ENCODE assay signal across 8 cellular contexts in genomic region chr5:88660947-88661869, GRCh38.
DNase-seq lines count a peak whose midpoint lies in the region; ATAC-seq and TF ChIP-seq lines count a peak whose summit lies in the region.

No MANE protein-coding gene starts in this region.

- intact Hi-C loops in thyroid gland (cut with DNase I) = no loop called here

- peaks cover 5 to 14% of the 10 kb centered on the region in 2 experiments for H3K9me3 ChIP-seq in CD4-positive, CD25-positive, alpha-beta regulatory T cell (ENCODE audit: control insufficient read depth in 2 of 2, low read length in 2 of 2)
- no peaks in the 10 kb centered on the region for H3K9me3 ChIP-seq in thyroid gland

- TF ChIP-seq POLR2A in thyroid gland (IDR thresholded peaks at IDR 0.05) = no peak

- H3K4me3 Mint-ChIP-seq in CD4-positive, CD25-positive, alpha-beta regulatory T cell = peak overlapping the region; percentile 6 to 80 (median 42)
- H3K4me3 Mint-ChIP-seq in nephron progenitor cell = peak overlapping the region; percentile 78

- no peak for TF ChIP-seq CTCF in nephron progenitor cell (IDR thresholded peaks at IDR 0.05)
- no peak for TF ChIP-seq CTCF in thyroid gland (IDR thresholded peaks at IDR 0.05)

- H3K9me3 Mint-ChIP-seq in CD4-positive, CD25-positive, alpha-beta regulatory T cell = peaks cover 0 to 14% (median 5%) of the 10 kb centered on the region in 7 donors
- no peaks in the 10 kb centered on the region for H3K9me3 Mint-ChIP-seq in nephron progenitor cell

- DNase-seq in CD4-positive, CD25-positive, alpha-beta regulatory T cell = peak in 1 of 3 donors; percentile 39
- peak; percentile 86 for DNase-seq in NCI-H146 treated with DMSO at 0.1 percent for 48 hours (lab: John Stamatoyannopoulos, UW; ENCODE audit: unreplicated experiment)
- peak; percentile 10 for DNase-seq in UCSD-AML1 (lab: John Stamatoyannopoulos, UW; ENCODE audit: unreplicated experiment)
- DNase-seq in fibroblast of peridontal ligament (ENCODE audit: extremely low read depth) = peak; percentile 74
- peak; percentile 93 for DNase-seq in nephron progenitor cell
- no peak for DNase-seq in thyroid gland

- no peak overlapping the region for H3K27ac Mint-ChIP-seq in CD4-positive, CD25-positive, alpha-beta regulatory T cell
- no peak overlapping the region for H3K27ac Mint-ChIP-seq in nephron progenitor cell

- H3K4me3 ChIP-seq in CD4-positive, CD25-positive, alpha-beta regulatory T cell (ENCODE audit: low read depth, low read length) = peak overlapping the region; percentile 28
- no peak overlapping the region for H3K4me3 ChIP-seq in thyroid gland (replicated peaks in 1 of 3)

- H3K36me3 Mint-ChIP-seq in CD4-positive, CD25-positive, alpha-beta regulatory T cell = no peaks in the 10 kb centered on the region
- H3K36me3 Mint-ChIP-seq in nephron progenitor cell (ENCODE audit: low read depth) = no peaks in the 10 kb centered on the region

- peaks cover 7 to 31% (median 14%) of the 10 kb centered on the region in 4 donors for H3K4me1 Mint-ChIP-seq in CD4-positive, CD25-positive, alpha-beta regulatory T cell
- H3K4me1 Mint-ChIP-seq in nephron progenitor cell = peaks cover 14% of the 10 kb centered on the region

- peaks cover 66% of the 10 kb centered on the region for H3K27me3 ChIP-seq in CD4-positive, CD25-positive, alpha-beta regulatory T cell (ENCODE audit: control insufficient read depth, insufficient read depth, low read length)
- peaks cover 53% of the 10 kb centered on the region for H3K27me3 ChIP-seq in thyroid gland

- H3K36me3 ChIP-seq in CD4-positive, CD25-positive, alpha-beta regulatory T cell (ENCODE audit: control insufficient read depth, insufficient read depth, low read length) = no peaks in the 10 kb centered on the region
- H3K36me3 ChIP-seq in thyroid gland = no peaks in the 10 kb centered on the region

- H3K4me1 ChIP-seq in CD4-positive, CD25-positive, alpha-beta regulatory T cell (ENCODE audit: control insufficient read depth, insufficient read depth, low read length, poor library complexity, severe bottlenecking) = peaks cover 17% of the 10 kb centered on the region
- H3K4me1 ChIP-seq in thyroid gland = peaks cover 0 to 8% of the 10 kb centered on the region in 2 donors

- 2 to 10% methylated on average over 10 to 34 of the region's 53 CpGs for WGBS in thyroid gland, 2 donors

- peak in 1 of 2 donors; percentile 12 for ATAC-seq in CD4-positive, CD25-positive, alpha-beta regulatory T cell (ENCODE audit: low read depth in 2 of 2)
- peak; percentile 54 for ATAC-seq in GM18858 (IDR thresholded peaks at IDR 0.05; ENCODE audit: unreplicated experiment)
- ATAC-seq in HG02970 (IDR thresholded peaks at IDR 0.05; ENCODE audit: low FRiP score, unreplicated experiment) = peak; percentile 76

- H3K27me3 Mint-ChIP-seq in CD4-positive, CD25-positive, alpha-beta regulatory T cell = peaks cover 71% of the 10 kb centered on the region
- H3K27me3 Mint-ChIP-seq in nephron progenitor cell (ENCODE audit: low read depth, poor library complexity) = peaks cover 91% of the 10 kb centered on the region

- H3K27ac ChIP-seq in CD4-positive, CD25-positive, alpha-beta regulatory T cell (ENCODE audit: insufficient read depth, low read length, poor library complexity, severe bottlenecking) = no peak overlapping the region
- no peak overlapping the region for H3K27ac ChIP-seq in thyroid gland

Comparison
In these comparisons a context has a peak if more than half of its experiments do, and no peak if none do; other contexts are left out.
1. DNase-seq: peak in NCI-H146 treated with DMSO at 0.1 percent for 48 hours (single experiment), UCSD-AML1 (single experiment), fibroblast of peridontal ligament (single experiment) and nephron progenitor cell (single experiment); none in thyroid gland (0 of 2).